9 cellular contexts compared by ENCODE assay signal in genomic region chr19:51948979-51949378, GRCh38. TPM values are rescaled to one million over a fixed set of nuclear protein-coding genes. Genes with fewer than 3 reads are reported as not detected.
A peak's percentile ranks its signal among the peaks of the same experiment; 100 is the strongest.
DNase-seq lines count a peak whose midpoint lies in the region; TF ChIP-seq lines count a peak whose summit lies in the region.
"Had no signal": no experiment of that assay in that cellular context is flagged by ENCODE, and none has a peak within 500 bp of the region (broad histone marks: within the 10 kb centered on the region; RNA-seq: fewer than 3 reads in every experiment).

No MANE protein-coding gene starts in this region.

- peak overlapping the region; percentile 9; the same call in 1 of the 2 replicates for H3K27ac ChIP-seq in VCaP
- H3K27ac ChIP-seq in subcutaneous abdominal adipose tissue (ENCODE audit: low read depth, low read length) = no peak overlapping the region
- H3K27ac ChIP-seq: body of pancreas had no signal

- peaks cover 47 to 82% (median 77%) of the 10 kb centered on the region in 5 donors for H3K9me3 ChIP-seq in subcutaneous abdominal adipose tissue (ENCODE audit: control insufficient read depth in 5 of 5, low read length in 5 of 5)

- H3K4me3 ChIP-seq in fibroblast of villous mesenchyme (ENCODE audit: low read depth, low read length) = peak overlapping the region; percentile 49
- H3K4me3 ChIP-seq in subcutaneous abdominal adipose tissue (ENCODE audit: low read depth in 1 of 5, low read length in 5 of 5) = peak overlapping the region; percentile 5 to 52 (median 38)
- H3K4me3 ChIP-seq: body of pancreas had no signal

- H3K36me3 ChIP-seq in subcutaneous abdominal adipose tissue (ENCODE audit: control insufficient read depth in 5 of 5, insufficient read depth in 5 of 5, low read length in 5 of 5) = peaks cover 15 to 21% (median 18%) of the 10 kb centered on the region in 5 donors

- no peak overlapping the region for H3K9ac ChIP-seq in subcutaneous abdominal adipose tissue (ENCODE audit: low read length in 5 of 5)

- peak; percentile 52 for DNase-seq in fibroblast of villous mesenchyme (ENCODE audit: low read depth)
- DNase-seq in HK-2 (ENCODE audit: unreplicated experiment) = no peak
- no peak for DNase-seq in activated naive CD4-positive, alpha-beta T cell treated with anti-CD3 and anti-CD28 coated beads, Interleukin-2, amount 50 U/mL, for 16 hours
- DNase-seq in NCI-H2029 (lab: John Stamatoyannopoulos, UW) = no peak
- DNase-seq: activated CD8-positive, alpha-beta T cell treated with anti-CD3 and anti-CD28 coated beads for 36 hours; NCI-H226 had no signal

- no peaks in the 10 kb centered on the region for H3K27me3 ChIP-seq in subcutaneous abdominal adipose tissue (ENCODE audit: control insufficient read depth in 5 of 5, insufficient read depth in 4 of 5, low read length in 5 of 5)
- H3K27me3 ChIP-seq: body of pancreas had no signal

- H3K4me1 ChIP-seq in subcutaneous abdominal adipose tissue (ENCODE audit: control insufficient read depth in 5 of 5, insufficient read depth in 5 of 5, low read length in 5 of 5) = peaks cover 0 to 4% (median 0%) of the 10 kb centered on the region in 5 donors
- H3K4me1 ChIP-seq: body of pancreas had no signal

- no peak for TF ChIP-seq CTCF in VCaP (conservative IDR thresholded peaks at IDR 0.05)
- TF ChIP-seq CTCF in fibroblast of villous mesenchyme (IDR thresholded peaks at IDR 0.05; ENCODE audit: insufficient read depth, low read depth, low read length) = no peak

RNA-seq across cellular contexts. Expression of gene ZNF613, which starts 21.7 kb away (rescaled TPM):
- 5.2 and 10.8 TPM in 2 replicates for total RNA-seq in fibroblast of villous mesenchyme

RNA-seq across cellular contexts. Expression of gene ZNF350, which starts 37.7 kb away (rescaled TPM):
- 6.8 and 7.8 TPM in 2 replicates for total RNA-seq in fibroblast of villous mesenchyme

RNA-seq across cellular contexts. Expression of gene ZNF649, which starts 44.2 kb away (rescaled TPM):
- total RNA-seq in fibroblast of villous mesenchyme = 6.4 and 12.1 TPM in 2 replicates

RNA-seq across cellular contexts. Expression of gene ZNF615, which starts 59.0 kb away (rescaled TPM):
- total RNA-seq in fibroblast of villous mesenchyme = 9.0 and 9.9 TPM in 2 replicates
